1 cellular context compared by ENCODE assay signal in genomic region chr1:47824297-47824696, GRCh38.
TF ChIP-seq lines count a peak whose summit lies in the region.

No MANE protein-coding gene starts in this region.

TF ChIP-seq in HepG2, 621 proteins besides CTCF, POLR2A, EP300 and RAD21:
- TF ChIP-seq NONO (IDR thresholded peaks at IDR 0.05) (no peak), NONO (CRISPR knock-in tag; conservative IDR thresholded peaks at IDR 0.05) (0 out of 2 replicates have a peak, but pooled peaks have one; percentile 45), SPEN (CRISPR knock-in tag; IDR thresholded peaks at IDR 0.05; ENCODE audit: low read depth) (no peak), ZMYM3 (CRISPR knock-in tag; IDR thresholded peaks at IDR 0.05) (peak; percentile 78), DPF2 (CRISPR knock-in tag; IDR thresholded peaks at IDR 0.05; ENCODE audit: borderline replicate concordance, low read depth) (no peak), ZSCAN5A (CRISPR knock-in tag; IDR thresholded peaks at IDR 0.05; ENCODE audit: borderline replicate concordance) (no peak), MEIS1 (CRISPR knock-in tag; IDR thresholded peaks at IDR 0.05; ENCODE audit: borderline replicate concordance) (no peak), ZFY (CRISPR knock-in tag; IDR thresholded peaks at IDR 0.05) (no peak), ZNF629 (CRISPR knock-in tag; conservative IDR thresholded peaks at IDR 0.05) (peak; percentile 94), ZBTB43 (CRISPR knock-in tag; conservative IDR thresholded peaks at IDR 0.05) (no peak), MNT (IDR thresholded peaks at IDR 0.05) (no peak), ZBTB37 (CRISPR knock-in tag; IDR thresholded peaks at IDR 0.05) (no peak), LCORL (IDR thresholded peaks at IDR 0.05) (no peak), LCORL (CRISPR knock-in tag; IDR thresholded peaks at IDR 0.05) (no peak), ZFP91 (CRISPR knock-in tag; IDR thresholded peaks at IDR 0.05; ENCODE audit: borderline replicate concordance) (peak; percentile 34)
